Comparison of ENCODE assay signal across 8 cellular contexts in genomic region chr6:26045046-26045938, GRCh38. TPM values are rescaled to one million over a fixed set of nuclear protein-coding genes. Genes with fewer than 3 reads are reported as not detected.
DNase-seq lines count a peak whose midpoint lies in the region; ATAC-seq and TF ChIP-seq lines count a peak whose summit lies in the region.

No MANE protein-coding gene starts in this region.

- peak overlapping the region; percentile 76 for H3K4me3 Mint-ChIP-seq in activated CD8-positive, alpha-beta T cell treated with anti-CD3 and anti-CD28 coated beads for 36 hours
- peak overlapping the region; percentile 89 for H3K4me3 Mint-ChIP-seq in stimulated activated naive CD8-positive, alpha-beta T cell treated with anti-CD3 and anti-CD28 coated beads, Interleukin-15, Interleukin-2, amounts not matched to agents 100 ng/mL and 50 ng/mL, for 24 hours

- no peaks in the 10 kb centered on the region for H3K27me3 Mint-ChIP-seq in activated CD8-positive, alpha-beta T cell treated with anti-CD3 and anti-CD28 coated beads for 36 hours
- no peaks in the 10 kb centered on the region for H3K27me3 Mint-ChIP-seq in stimulated activated naive CD8-positive, alpha-beta T cell treated with anti-CD3 and anti-CD28 coated beads, Interleukin-15, Interleukin-2, amounts not matched to agents 100 ng/mL and 50 ng/mL, for 24 hours

- no peaks in the 10 kb centered on the region for H3K36me3 ChIP-seq in effector memory CD4-positive, alpha-beta T cell (ENCODE audit: control insufficient read depth, insufficient read depth, low read length)

- POLR2A ChIA-PET in activated CD8-positive, alpha-beta T cell treated with anti-CD3 and anti-CD28 coated beads for 36 hours (lab: Charles Lee): interaction anchor here (0.6 to 26.1 kb wide), 30 partner anchors 11 to 1093 kb away, joined by 3 to 1376 read pairs (median 6); partner anchors contain the start of gene HFE

- no peaks in the 10 kb centered on the region for H3K4me1 ChIP-seq in effector memory CD4-positive, alpha-beta T cell (ENCODE audit: control insufficient read depth, insufficient read depth, low read length, poor library complexity, severe bottlenecking)

- CTCF ChIA-PET in activated CD8-positive, alpha-beta T cell treated with anti-CD3 and anti-CD28 coated beads for 36 hours (lab: Charles Lee): interaction anchor here (0.9 to 4.2 kb wide), 9 partner anchors 9 to 79 kb away, joined by 3 to 48 read pairs (median 4); a partner anchor contains a TSS

- H3K27me3 ChIP-seq in effector memory CD4-positive, alpha-beta T cell (replicated peaks; ENCODE audit: control insufficient read depth, insufficient read depth, low read length, poor library complexity, severe bottlenecking): no peaks in the 10 kb centered on the region

- peaks cover 10% of the 10 kb centered on the region for H3K4me1 Mint-ChIP-seq in activated CD8-positive, alpha-beta T cell treated with anti-CD3 and anti-CD28 coated beads for 36 hours (ENCODE audit: low read depth)
- peaks cover 29% of the 10 kb centered on the region for H3K4me1 Mint-ChIP-seq in stimulated activated naive CD8-positive, alpha-beta T cell treated with anti-CD3 and anti-CD28 coated beads, Interleukin-15, Interleukin-2, amounts not matched to agents 100 ng/mL and 50 ng/mL, for 24 hours (ENCODE audit: low read depth)

- peak overlapping the region; percentile 96 for H3K27ac Mint-ChIP-seq in activated CD8-positive, alpha-beta T cell treated with anti-CD3 and anti-CD28 coated beads for 36 hours
- H3K27ac Mint-ChIP-seq in stimulated activated naive CD8-positive, alpha-beta T cell treated with anti-CD3 and anti-CD28 coated beads, Interleukin-15, Interleukin-2, amounts not matched to agents 100 ng/mL and 50 ng/mL, for 24 hours: peak overlapping the region; percentile 98

- H3K4me3 ChIP-seq in effector memory CD4-positive, alpha-beta T cell (ENCODE audit: insufficient read depth, low read depth, low read length, poor library complexity, severe bottlenecking): peak overlapping the region; percentile 52

- H3K9me3 Mint-ChIP-seq in activated CD8-positive, alpha-beta T cell treated with anti-CD3 and anti-CD28 coated beads for 36 hours: no peaks in the 10 kb centered on the region
- H3K9me3 Mint-ChIP-seq in stimulated activated naive CD8-positive, alpha-beta T cell treated with anti-CD3 and anti-CD28 coated beads, Interleukin-15, Interleukin-2, amounts not matched to agents 100 ng/mL and 50 ng/mL, for 24 hours: no peaks in the 10 kb centered on the region

- no peaks in the 10 kb centered on the region for H3K9me3 ChIP-seq in effector memory CD4-positive, alpha-beta T cell (ENCODE audit: control insufficient read depth, low read length)

- DNase-seq in NCI-H2171 (lab: John Stamatoyannopoulos, UW) (peak; percentile 88), middle frontal gyrus (ENCODE audit: extremely low spot score, low spot score) (peak; percentile 92), NCI-H446 treated with DMSO at 0.1 percent for 48 hours (lab: John Stamatoyannopoulos, UW) (no peak)
- DNase-seq in activated CD8-positive, alpha-beta T cell treated with anti-CD3 and anti-CD28 coated beads for 36 hours: peak; percentile 85
- peak; percentile 51 to 75 (median 53) for DNase-seq in effector memory CD4-positive, alpha-beta T cell

- H3K36me3 Mint-ChIP-seq in activated CD8-positive, alpha-beta T cell treated with anti-CD3 and anti-CD28 coated beads for 36 hours (ENCODE audit: low read depth): peaks cover 2% of the 10 kb centered on the region
- peaks cover 6% of the 10 kb centered on the region for H3K36me3 Mint-ChIP-seq in stimulated activated naive CD8-positive, alpha-beta T cell treated with anti-CD3 and anti-CD28 coated beads, Interleukin-15, Interleukin-2, amounts not matched to agents 100 ng/mL and 50 ng/mL, for 24 hours (ENCODE audit: low read depth)

- peak; percentile 44 for ATAC-seq in GM18499 (IDR thresholded peaks at IDR 0.05; ENCODE audit: insufficient read depth, unreplicated experiment)
- peak; percentile 44 for ATAC-seq in HG02938 (IDR thresholded peaks at IDR 0.05; ENCODE audit: unreplicated experiment)
- peak; percentile 63 for ATAC-seq in activated CD8-positive, alpha-beta T cell treated with anti-CD3 and anti-CD28 coated beads for 36 hours

- TF ChIP-seq CTCF in activated CD8-positive, alpha-beta T cell treated with anti-CD3 and anti-CD28 coated beads for 36 hours (IDR thresholded peaks at IDR 0.05): no peak

- intact Hi-C loops in activated CD8-positive, alpha-beta T cell treated with anti-CD3 and anti-CD28 coated beads for 36 hours (cut with micrococcal nuclease): loop anchor here (1.0 kb wide), 1 partner anchor 10 kb away; no protein-coding TSS in a partner anchor

- peak overlapping the region; percentile 79 for H3K27ac ChIP-seq in effector memory CD4-positive, alpha-beta T cell (ENCODE audit: insufficient read depth, low read length, poor library complexity, severe bottlenecking)

RNA-seq across cellular contexts. Expression of gene HFE, which starts 41.9 kb away (rescaled TPM):
- total RNA-seq in activated CD8-positive, alpha-beta T cell treated with anti-CD3 and anti-CD28 coated beads for 36 hours: under 1 TPM; 0.25 to 0.56 TPM
